Comparison of ENCODE assay signal across 8 cellular contexts in the genomic region with DNA sequence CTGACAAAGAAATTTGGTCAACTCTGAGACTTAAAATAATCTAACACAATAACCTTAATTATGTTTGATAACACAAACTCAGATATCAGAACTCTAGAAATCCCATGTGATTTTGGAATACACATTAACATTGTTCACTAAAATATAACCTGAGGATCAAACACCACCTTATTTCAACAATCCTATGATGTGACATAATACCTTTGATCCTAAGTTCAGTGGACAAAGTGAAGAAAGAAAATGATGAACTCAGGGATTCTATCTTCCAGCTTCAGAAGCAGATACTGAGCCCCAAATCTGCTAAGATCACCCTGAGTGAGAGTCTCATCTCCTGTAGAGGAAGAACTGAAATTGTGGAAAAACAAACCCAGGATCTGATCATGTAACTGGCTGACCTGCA. TPM values are rescaled to one million over a fixed set of nuclear protein-coding genes. Genes with fewer than 3 reads are reported as not detected.
"Had no signal": no experiment of that assay in that cellular context is flagged by ENCODE, and none has a peak within 500 bp of the region (broad histone marks: within the 10 kb centered on the region; RNA-seq: fewer than 3 reads in every experiment).

No MANE protein-coding gene starts in this region.

- H3K4me1 Mint-ChIP-seq: IgD-negative memory B cell had no signal

- H3K27me3 Mint-ChIP-seq: IgD-negative memory B cell had no signal

- H3K27ac Mint-ChIP-seq: IgD-negative memory B cell had no signal

- H3K27ac ChIP-seq: HL-60 had no signal

- H3K36me3 Mint-ChIP-seq: IgD-negative memory B cell had no signal

- H3K4me3 Mint-ChIP-seq: IgD-negative memory B cell had no signal

- H3K4me3 ChIP-seq: K562 had no signal

- ATAC-seq: K562 had no signal

- DNase-seq: IMR-90, KBM-7 had no signal

- FAIRE-seq: HTR-8/SVneo, K562 had no signal

RNA-seq across cellular contexts. Expression of a gene that starts 35.7 kb away (rescaled TPM):
- total RNA-seq: HT-29, HT1080, IMR-90 had no signal
- polyA plus RNA-seq: IgD-negative memory B cell, IMR-90 had no signal

RNA-seq across cellular contexts. Expression of a gene that starts 56.1 kb away (rescaled TPM):
- total RNA-seq: HT1080, IMR-90 had no signal
- polyA plus RNA-seq: IgD-negative memory B cell, IMR-90 had no signal

RNA-seq across cellular contexts. Expression of a gene that starts 59.6 kb away (rescaled TPM):
- total RNA-seq: HT1080, IMR-90 had no signal
